ENCODE assay signal across 26 cellular contexts in the genomic region with DNA sequence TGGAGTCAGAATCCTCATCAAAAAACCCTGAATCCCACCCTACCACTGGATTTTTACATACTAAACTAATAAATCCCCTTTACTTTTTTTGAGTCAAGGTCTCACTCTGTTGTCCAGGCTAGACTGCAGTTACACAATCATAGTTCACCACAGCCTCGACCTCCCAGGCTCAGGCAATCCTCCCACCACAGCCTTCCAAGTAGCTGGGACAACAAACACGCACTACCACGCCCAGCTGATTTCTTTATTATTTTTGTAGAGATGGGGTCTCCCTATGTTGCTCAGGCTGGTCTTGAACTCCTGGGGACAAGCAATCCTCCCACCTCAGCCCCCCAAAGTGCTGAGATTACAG.
"Had no signal": no experiment of that assay in that cellular context is flagged by ENCODE, and none has a peak within 500 bp of the region (broad histone marks: within the 10 kb centered on the region; RNA-seq: fewer than 3 reads in every experiment).

No MANE protein-coding gene starts in this region.

- DNase-seq: activated CD4-positive, alpha-beta T cell treated with anti-CD3 and anti-CD28 coated beads for 1 hour; activated CD4-positive, alpha-beta T cell treated with anti-CD3 and anti-CD28 coated beads, Interleukin-2, amount 50 U/mL, for 1 hour; activated CD8-positive, alpha-beta T cell treated with anti-CD3 and anti-CD28 coated beads, Interleukin-2, amount 10 ng/mL, durations not matched to agents 7 days and 5 days; activated gamma-delta T cell; activated naive CD4-positive, alpha-beta T cell treated with anti-CD3 and anti-CD28 coated beads, Interleukin-2, amount 50 U/mL, for 16 hours; activated naive CD8-positive, alpha-beta T cell treated with anti-CD3 and anti-CD28 coated beads, Interleukin-2, amount 50 U/mL, for 24 hours; anterior cingulate cortex; body of pancreas; dorsolateral prefrontal cortex; effector memory CD8-positive, alpha-beta T cell; heart left ventricle; lower lobe of right lung; midbrain; ovary; spleen; stimulated activated CD4-positive, alpha-beta T cell treated with anti-CD3 and anti-CD28 coated beads, Interleukin-4, amount 100 ng/mL, for 4 hours; stimulated activated naive CD8-positive, alpha-beta T cell treated with anti-CD3 and anti-CD28 coated beads, Interleukin-15, amount 100 ng/mL, for 72 hours; T-cell had no signal

- ATAC-seq: activated CD8-positive, alpha-beta T cell treated with anti-CD3 and anti-CD28 coated beads, Interleukin-2, amount 10 ng/mL, durations not matched to agents 7 days and 5 days; activated naive CD8-positive, alpha-beta T cell treated with anti-CD3 and anti-CD28 coated beads, Interleukin-2, amount 50 U/mL, for 24 hours; body of pancreas; effector memory CD8-positive, alpha-beta T cell; heart left ventricle; stimulated activated naive CD8-positive, alpha-beta T cell treated with anti-CD3 and anti-CD28 coated beads, Interleukin-15, amount 100 ng/mL, for 72 hours; T-cell had no signal

- H3K4me3 Mint-ChIP-seq: activated CD8-positive, alpha-beta T cell treated with anti-CD3 and anti-CD28 coated beads, Interleukin-2, amount 10 ng/mL, durations not matched to agents 7 days and 5 days; activated naive CD8-positive, alpha-beta T cell treated with anti-CD3 and anti-CD28 coated beads, Interleukin-2, amount 50 U/mL, for 24 hours; activated T-helper 1 cell treated with anti-CD3 and anti-CD28 coated beads, Interleukin-12 subunit alpha, Interleukin-12 subunit beta, Interleukin-2, Interleukin-4 antibody, amounts not matched to agents 30 ng/mL and 10 ng/mL and 1 ng/mL, durations not matched to agents 14 hours and 24 hours and 36 hours; effector memory CD8-positive, alpha-beta T cell; nephron; stimulated activated naive CD8-positive, alpha-beta T cell treated with anti-CD3 and anti-CD28 coated beads, Interleukin-15, amount 100 ng/mL, for 72 hours; T-cell; T-helper 2 cell treated with Interferon-gamma antibody and Interleukin-4, amounts not matched to agents 5 μg/mL and 100 μg/mL, for 36 hours; type B pancreatic cell had no signal

- H3K36me3 ChIP-seq: neutrophil, ovary, prostate gland had no signal

- H3K4me1 Mint-ChIP-seq: stimulated activated naive CD8-positive, alpha-beta T cell treated with anti-CD3 and anti-CD28 coated beads, Interleukin-15, amount 100 ng/mL, for 72 hours had no signal

- H3K27ac Mint-ChIP-seq: activated CD8-positive, alpha-beta T cell treated with anti-CD3 and anti-CD28 coated beads, Interleukin-2, amount 10 ng/mL, durations not matched to agents 7 days and 5 days; activated naive CD8-positive, alpha-beta T cell treated with anti-CD3 and anti-CD28 coated beads, Interleukin-2, amount 50 U/mL, for 24 hours; activated T-helper 1 cell treated with anti-CD3 and anti-CD28 coated beads, Interleukin-12 subunit alpha, Interleukin-12 subunit beta, Interleukin-2, Interleukin-4 antibody, amounts not matched to agents 30 ng/mL and 10 ng/mL and 1 ng/mL, durations not matched to agents 14 hours and 24 hours and 36 hours; effector memory CD8-positive, alpha-beta T cell; nephron; T-cell; type B pancreatic cell had no signal

- H3K4me3 ChIP-seq: body of pancreas, dorsolateral prefrontal cortex, esophagus muscularis mucosa, heart left ventricle, lower lobe of right lung, ovary, prostate gland, spleen, suprapubic skin had no signal

- H3K9me3 Mint-ChIP-seq: activated naive CD8-positive, alpha-beta T cell treated with anti-CD3 and anti-CD28 coated beads, Interleukin-2, amount 50 U/mL, for 24 hours; activated T-helper 1 cell treated with anti-CD3 and anti-CD28 coated beads, Interleukin-12 subunit alpha, Interleukin-12 subunit beta, Interleukin-2, Interleukin-4 antibody, amounts not matched to agents 30 ng/mL and 10 ng/mL and 1 ng/mL, durations not matched to agents 14 hours and 24 hours and 36 hours; effector memory CD8-positive, alpha-beta T cell; stimulated activated naive CD8-positive, alpha-beta T cell treated with anti-CD3 and anti-CD28 coated beads, Interleukin-15, amount 100 ng/mL, for 72 hours; T-cell; T-helper 2 cell treated with Interferon-gamma antibody and Interleukin-4, amounts not matched to agents 5 μg/mL and 100 μg/mL, for 36 hours; type B pancreatic cell had no signal

- H3K27ac ChIP-seq: body of pancreas, dorsolateral prefrontal cortex, esophagus muscularis mucosa, heart left ventricle, lower lobe of right lung, neutrophil, ovary, prostate gland, spleen, suprapubic skin had no signal

- H3K4me1 ChIP-seq: prostate gland had no signal

- H3K27me3 Mint-ChIP-seq: activated naive CD8-positive, alpha-beta T cell treated with anti-CD3 and anti-CD28 coated beads, Interleukin-2, amount 50 U/mL, for 24 hours; effector memory CD8-positive, alpha-beta T cell; stimulated activated naive CD8-positive, alpha-beta T cell treated with anti-CD3 and anti-CD28 coated beads, Interleukin-15, amount 100 ng/mL, for 72 hours; T-cell; type B pancreatic cell had no signal

- H3K27me3 ChIP-seq: body of pancreas, dorsolateral prefrontal cortex, esophagus muscularis mucosa, heart left ventricle, neutrophil, ovary, spleen, suprapubic skin had no signal

- H3K9me3 ChIP-seq: body of pancreas, esophagus muscularis mucosa, heart left ventricle, lower lobe of right lung, neutrophil, ovary, prostate gland, spleen, suprapubic skin had no signal
